1 cellular context compared by ENCODE assay signal in genomic region chr22:42601879-42602465, GRCh38.
TF ChIP-seq lines count a peak whose summit lies in the region.

No MANE protein-coding gene starts in this region.

TF ChIP-seq in HepG2, 621 proteins besides CTCF, POLR2A, EP300 and RAD21 (continued from another document and continues in another):
- peak; percentile 84; the same call in 1 of the 2 replicates for TF ChIP-seq AHDC1 (CRISPR knock-in tag; IDR thresholded peaks at IDR 0.05; ENCODE audit: borderline replicate concordance)
- TF ChIP-seq ZNF563 (CRISPR knock-in tag; IDR thresholded peaks at IDR 0.05) = no peak
- TF ChIP-seq HOXD1 (CRISPR knock-in tag; IDR thresholded peaks at IDR 0.05) = no peak; the same call in 1 of the 2 replicates
- TF ChIP-seq BCL3 (CRISPR knock-in tag; IDR thresholded peaks at IDR 0.05) = no peak
- TF ChIP-seq IRF2 (CRISPR knock-in tag; IDR thresholded peaks at IDR 0.05) = no peak
- no peak for TF ChIP-seq E2F1 (CRISPR knock-in tag; IDR thresholded peaks at IDR 0.05)
- TF ChIP-seq ZFY (CRISPR knock-in tag; IDR thresholded peaks at IDR 0.05) = peak; percentile 61
- peak; percentile 81 for TF ChIP-seq ZBTB34 (CRISPR knock-in tag; IDR thresholded peaks at IDR 0.05)
- TF ChIP-seq ZNF776 (CRISPR knock-in tag; IDR thresholded peaks at IDR 0.05) = no peak
- TF ChIP-seq ZNF205 (CRISPR knock-in tag; IDR thresholded peaks at IDR 0.05) = no peak
- TF ChIP-seq ZMYM3 (CRISPR knock-in tag; IDR thresholded peaks at IDR 0.05) = 0 out of 2 replicates have a peak, but pooled peaks have one; percentile 65
- peak; percentile 56; the same call in 1 of the 2 replicates for TF ChIP-seq ZNF556 (CRISPR knock-in tag; IDR thresholded peaks at IDR 0.05; ENCODE audit: borderline replicate concordance)
- TF ChIP-seq FOSL2 (CRISPR knock-in tag; IDR thresholded peaks at IDR 0.05) = peak; percentile 24; the same call in 1 of the 2 replicates
- TF ChIP-seq DPF2 (CRISPR knock-in tag; IDR thresholded peaks at IDR 0.05; ENCODE audit: borderline replicate concordance, low read depth) = peak; percentile 62; the same call in 1 of the 2 replicates
- TF ChIP-seq MLX (CRISPR knock-in tag; IDR thresholded peaks at IDR 0.05) = no peak
- peak; percentile 31; the same call in 1 of the 2 replicates for TF ChIP-seq NCOR1 (IDR thresholded peaks at IDR 0.05; ENCODE audit: borderline replicate concordance, low read length)
- no peak for TF ChIP-seq ZNF407 (CRISPR knock-in tag; IDR thresholded peaks at IDR 0.05; ENCODE audit: not compliant biosample characterization)
- TF ChIP-seq SSRP1 (CRISPR knock-in tag; IDR thresholded peaks at IDR 0.05) = 0 out of 2 replicates have a peak, but pooled peaks have one; percentile 70
- TF ChIP-seq ZNF883 (CRISPR knock-in tag; IDR thresholded peaks at IDR 0.05; ENCODE audit: not compliant biosample characterization) = peak; percentile 59
- TF ChIP-seq HOXA9 (CRISPR knock-in tag; IDR thresholded peaks at IDR 0.05; ENCODE audit: borderline replicate concordance) = 0 out of 2 replicates have a peak, but pooled peaks have one; percentile 21
- TF ChIP-seq KDM2A (CRISPR knock-in tag; IDR thresholded peaks at IDR 0.05; ENCODE audit: borderline replicate concordance, low read depth) = no peak
- no peak for TF ChIP-seq ZNF83 (CRISPR knock-in tag; IDR thresholded peaks at IDR 0.05; ENCODE audit: borderline replicate concordance)
- TF ChIP-seq NFE2 (CRISPR knock-in tag; IDR thresholded peaks at IDR 0.05) = no peak
- peak; percentile 56 for TF ChIP-seq RARA (CRISPR knock-in tag; IDR thresholded peaks at IDR 0.05)
- TF ChIP-seq CERS6 (CRISPR knock-in tag; IDR thresholded peaks at IDR 0.05) = no peak
- TF ChIP-seq SIN3B (IDR thresholded peaks at IDR 0.05; ENCODE audit: low read length) = no peak
- peak; percentile 86; the same call in 1 of the 2 replicates for TF ChIP-seq ZBTB37 (CRISPR knock-in tag; IDR thresholded peaks at IDR 0.05)
- no peak for TF ChIP-seq KLF13 (CRISPR knock-in tag; IDR thresholded peaks at IDR 0.05)
- TF ChIP-seq ZNF558 (CRISPR knock-in tag; IDR thresholded peaks at IDR 0.05; ENCODE audit: borderline replicate concordance) = no peak
- no peak for TF ChIP-seq ZNF616 (CRISPR knock-in tag; IDR thresholded peaks at IDR 0.05; ENCODE audit: low read depth)
- no peak for TF ChIP-seq ZNF780A (CRISPR knock-in tag; IDR thresholded peaks at IDR 0.05)
- TF ChIP-seq REPIN1 (CRISPR knock-in tag; IDR thresholded peaks at IDR 0.05; ENCODE audit: borderline replicate concordance, low read depth) = peak; percentile 52; the same call in 1 of the 2 replicates
- TF ChIP-seq ZBTB49 (CRISPR knock-in tag; IDR thresholded peaks at IDR 0.05; ENCODE audit: borderline replicate concordance) = no peak
- peak; percentile 77 for TF ChIP-seq MIXL1 (CRISPR knock-in tag; IDR thresholded peaks at IDR 0.05)
